1 cellular context compared by ENCODE assay signal in the genomic region with DNA sequence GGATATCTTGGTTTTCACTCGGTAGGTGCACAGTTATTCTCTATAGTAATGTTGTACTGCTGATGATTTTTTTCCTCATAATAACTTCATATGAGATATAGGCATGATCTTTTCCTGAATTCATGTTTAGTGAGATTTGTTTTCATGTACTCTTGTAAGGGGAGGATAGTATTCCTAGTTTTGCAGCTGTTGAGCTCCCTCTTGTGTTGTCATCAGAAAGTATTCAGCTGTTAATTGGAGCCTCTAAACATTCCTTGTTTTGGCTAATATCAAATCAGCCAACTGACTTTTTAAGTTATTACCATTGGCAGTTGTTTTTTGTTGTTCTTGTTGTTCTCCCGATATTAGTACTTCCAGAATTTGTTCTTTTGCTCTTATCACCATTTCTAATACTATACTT.
TF ChIP-seq lines count a peak whose summit lies in the region.

No MANE protein-coding gene starts in this region.

TF ChIP-seq in A549, 52 proteins besides CTCF, POLR2A, EP300 and RAD21:
- TF ChIP-seq CHD2 (IDR thresholded peaks at IDR 0.05; ENCODE audit: low read length, partially characterized antibody) (no peak), REST (IDR thresholded peaks at IDR 0.05) (no peak), EHF (CRISPR knock-in tag; IDR thresholded peaks at IDR 0.05) (no peak), CEBPB (IDR thresholded peaks at IDR 0.05) (no peak), HMGXB4 (CRISPR knock-in tag; IDR thresholded peaks at IDR 0.05; ENCODE audit: borderline replicate concordance) (no peak)
